In genomic region chrX:53713987-53714579, GRCh38 we compare ENCODE assay signal across 13 cellular contexts. TPM values are rescaled to one million over a fixed set of nuclear protein-coding genes. Genes with fewer than 3 reads are reported as not detected.
DNase-seq lines count a peak whose midpoint lies in the region; ATAC-seq and TF ChIP-seq lines count a peak whose summit lies in the region.
"Had no signal": no experiment of that assay in that cellular context is flagged by ENCODE, and none has a peak within 500 bp of the region (broad histone marks: within the 10 kb centered on the region; RNA-seq: fewer than 3 reads in every experiment).

No MANE protein-coding gene starts in this region.

- DNase-seq in AG10803 (ENCODE audit: low read depth) (peak; percentile 3), GM12865 (ENCODE audit: low read depth) (peak; percentile 59), epidermal melanocyte (ENCODE audit: insufficient read length, low spot score) (no peak), iPS-NIHi11 (ENCODE audit: low spot score) (no peak), NCI-H187 (lab: John Stamatoyannopoulos, UW) (no peak)
- DNase-seq in activated naive CD4-positive, alpha-beta T cell treated with anti-CD3 and anti-CD28 coated beads, Interleukin-2, amount 50 U/mL, for 72 hours (ENCODE audit: low spot score in 2 of 2), result no peak
- DNase-seq: activated gamma-delta T cell, NCI-H1417 had no signal

- peaks cover 13 to 46% of the 10 kb centered on the region in 2 donors for H3K36me3 Mint-ChIP-seq in activated naive CD4-positive, alpha-beta T cell treated with anti-CD3 and anti-CD28 coated beads, Interleukin-2, amount 50 U/mL, for 72 hours
- H3K36me3 Mint-ChIP-seq: neural progenitor cell had no signal

- no peak for TF ChIP-seq CTCF in AG10803 (conservative IDR thresholded peaks at IDR 0.05; ENCODE audit: low read length)
- TF ChIP-seq CTCF in GM12865 (IDR thresholded peaks at IDR 0.05; ENCODE audit: insufficient read depth, low read depth, low read length, missing control alignments), result no peak

- H3K4me3 ChIP-seq in AG10803 (ENCODE audit: low read length), result no peak overlapping the region
- H3K4me3 ChIP-seq in GM12865 (ENCODE audit: low read depth, low read length), result peak overlapping the region; percentile 52
- H3K4me3 ChIP-seq: neural progenitor cell, SJSA1, tibial nerve had no signal

- peak; percentile 41 for ATAC-seq in HG03354 (IDR thresholded peaks at IDR 0.05; ENCODE audit: poor library complexity, severe bottlenecking, unreplicated experiment)
- peak in 1 of 2 donors; percentile 7 for ATAC-seq in activated naive CD4-positive, alpha-beta T cell treated with anti-CD3 and anti-CD28 coated beads, Interleukin-2, amount 50 U/mL, for 72 hours
- ATAC-seq in GM21786 (IDR thresholded peaks at IDR 0.05; ENCODE audit: unreplicated experiment), result no peak

- H3K27ac Mint-ChIP-seq in activated naive CD4-positive, alpha-beta T cell treated with anti-CD3 and anti-CD28 coated beads, Interleukin-2, amount 50 U/mL, for 72 hours, result peak overlapping the region; percentile 98 to 99
- H3K27ac Mint-ChIP-seq: neural progenitor cell had no signal

- no peaks in the 10 kb centered on the region for H3K9me3 Mint-ChIP-seq in activated naive CD4-positive, alpha-beta T cell treated with anti-CD3 and anti-CD28 coated beads, Interleukin-2, amount 50 U/mL, for 72 hours

RNA-seq across cellular contexts. Expression of gene HUWE1, which starts 27.6 kb away (rescaled TPM):
- 100 to 1,000 TPM; 505 to 553 TPM for total RNA-seq in activated naive CD4-positive, alpha-beta T cell treated with anti-CD3 and anti-CD28 coated beads, Interleukin-2, amount 50 U/mL, for 72 hours

Comparison
In these comparisons a context has a peak if more than half of its experiments do, and no peak if none do; other contexts are left out.
1. DNase-seq: peak in AG10803 (single experiment) and GM12865 (single experiment); none in activated naive CD4-positive, alpha-beta T cell treated with anti-CD3 and anti-CD28 coated beads, Interleukin-2, amount 50 U/mL, for 72 hours (0 of 2), epidermal melanocyte (single experiment), iPS-NIHi11 (single experiment) and NCI-H187 (0 of 2).